Comparison of ENCODE assay signal across 13 cellular contexts in genomic region chr3:143287403-143287802, GRCh38.
DNase-seq lines count a peak whose midpoint lies in the region; TF ChIP-seq lines count a peak whose summit lies in the region.
"Had no signal": no experiment of that assay in that cellular context is flagged by ENCODE, and none has a peak within 500 bp of the region (broad histone marks: within the 10 kb centered on the region; RNA-seq: fewer than 3 reads in every experiment).

No MANE protein-coding gene starts in this region.

- TF ChIP-seq CTCF in fibroblast of the aortic adventitia (IDR thresholded peaks at IDR 0.05; ENCODE audit: insufficient read depth, low read length) (no peak), Calu3 (IDR thresholded peaks at IDR 0.05; ENCODE audit: unreplicated experiment) (no peak)

- intact Hi-C loops in Calu3 (cut with micrococcal nuclease; ENCODE audit: unreplicated experiment) = loop anchor here (10.0 kb wide), 1 partner anchor 357 kb away; no protein-coding TSS in a partner anchor

- CTCF ChIA-PET in Calu3 (lab: Charles Lee) = interaction anchor here (1.2 kb wide), 1 partner anchor 14 kb away, joined by 3 read pairs; no protein-coding TSS in a partner anchor

- H3K4me3 ChIP-seq in fibroblast of the aortic adventitia (ENCODE audit: low read depth, low read length) = no peak overlapping the region
- H3K4me3 ChIP-seq: SK-N-MC had no signal

- DNase-seq in NCI-H2227 (lab: John Stamatoyannopoulos, UW; ENCODE audit: unreplicated experiment) = peak; percentile 11
- DNase-seq in astrocyte of the hippocampus (ENCODE audit: low read depth, low spot score) = peak; percentile 90
- peak; percentile 72 for DNase-seq in fibroblast of the aortic adventitia (ENCODE audit: low read depth)
- DNase-seq in midbrain (lab: John Stamatoyannopoulos, UW) = peak; percentile 62
- no peak for DNase-seq in AG08396 (ENCODE audit: low spot score)
- DNase-seq in Calu3 = no peak
- DNase-seq in NCI-H1930 (lab: John Stamatoyannopoulos, UW) = no peak
- DNase-seq in retina = no peak
- DNase-seq: ACHN, H7, NCI-H1436 treated with DMSO at 0.1 percent for 48 hours, NCI-H345 had no signal

- H3K4me3 Mint-ChIP-seq in Calu3 (ENCODE audit: low read depth, unreplicated experiment) = no peak overlapping the region

- H3K36me3 Mint-ChIP-seq in Calu3 (ENCODE audit: insufficient read depth, unreplicated experiment) = no peaks in the 10 kb centered on the region

- H3K27ac Mint-ChIP-seq in Calu3 (ENCODE audit: unreplicated experiment) = no peak overlapping the region

- H3K9me3 Mint-ChIP-seq in Calu3 (ENCODE audit: low read depth, unreplicated experiment) = no peaks in the 10 kb centered on the region

- peaks cover 77% of the 10 kb centered on the region for H3K27me3 Mint-ChIP-seq in Calu3 (ENCODE audit: unreplicated experiment)

- peaks cover 12% of the 10 kb centered on the region for H3K4me1 Mint-ChIP-seq in Calu3 (ENCODE audit: low read depth, unreplicated experiment)

- BruUV-seq in Calu3 (replicated peaks; lab: Mats Ljungman, UMichigan) = no TSS peak

Comparison
In these comparisons a context has a peak if more than half of its experiments do, and no peak if none do; other contexts are left out.
1. DNase-seq: peak in NCI-H2227 (single experiment), astrocyte of the hippocampus (single experiment), fibroblast of the aortic adventitia (single experiment) and midbrain (single experiment); none in AG08396 (single experiment), Calu3 (single experiment), NCI-H1930 (0 of 2) and retina (single experiment).